In the genomic region with DNA sequence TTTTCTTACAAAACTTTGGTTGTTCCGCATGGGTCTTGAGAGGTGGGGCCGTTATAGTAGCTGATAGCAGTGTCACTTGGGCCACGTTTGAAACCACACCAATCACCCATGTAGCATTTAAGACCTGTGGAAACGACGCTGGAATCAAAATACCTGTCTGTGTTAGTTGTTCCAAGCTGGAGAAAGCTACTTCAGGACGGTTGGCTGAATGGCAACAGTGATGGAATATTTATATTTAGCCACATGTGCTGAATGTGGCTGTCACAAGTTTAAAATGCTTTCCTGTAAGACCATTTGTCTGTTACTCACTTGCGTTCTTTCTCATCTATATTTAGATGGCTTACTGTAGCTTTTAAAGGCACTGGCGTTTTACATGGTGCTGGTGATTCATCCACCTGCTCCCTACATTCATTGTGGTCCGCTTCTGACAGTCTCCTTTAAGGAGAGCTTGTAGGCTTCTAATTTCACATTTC, we compare ENCODE assay signal across 8 cellular contexts. TPM values are rescaled to one million over a fixed set of nuclear protein-coding genes. Genes with fewer than 3 reads are reported as not detected.
A peak's percentile ranks its signal among the peaks of the same experiment; 100 is the strongest.
DNase-seq lines count a peak whose midpoint lies in the region; ATAC-seq and TF ChIP-seq lines count a peak whose summit lies in the region.

No MANE protein-coding gene starts in this region.

- H3K9me3 Mint-ChIP-seq in CD8-positive, alpha-beta T cell, result no peaks in the 10 kb centered on the region
- no peaks in the 10 kb centered on the region for H3K9me3 Mint-ChIP-seq in endodermal cell
- no peaks in the 10 kb centered on the region for H3K9me3 Mint-ChIP-seq in naive thymus-derived CD4-positive, alpha-beta T cell

- CTCF ChIA-PET in CD8-positive, alpha-beta T cell (lab: Charles Lee), result interaction anchor here (1.2 to 1.5 kb wide), 4 partner anchors 16 to 157 kb away, joined by 3 to 5 read pairs (median 4); no protein-coding TSS in a partner anchor
- CTCF ChIA-PET in naive thymus-derived CD4-positive, alpha-beta T cell (lab: Charles Lee), result interaction anchor here (0.7 to 1.4 kb wide), 3 partner anchors 21 to 118 kb away, joined by 3 read pairs; partner anchors contain the start of gene SKIC8

- H3K36me3 ChIP-seq in CD8-positive, alpha-beta T cell (ENCODE audit: insufficient read depth, low read length), result no peaks in the 10 kb centered on the region
- no peaks in the 10 kb centered on the region for H3K36me3 ChIP-seq in RWPE2 (ENCODE audit: low read depth)
- no peaks in the 10 kb centered on the region for H3K36me3 ChIP-seq in endodermal cell (ENCODE audit: control insufficient read depth, insufficient read depth, low read length)
- H3K36me3 ChIP-seq in naive thymus-derived CD4-positive, alpha-beta T cell (ENCODE audit: control insufficient read depth in 2 of 3, insufficient read depth in 3 of 3, low read length in 3 of 3), result peaks cover 0 to 10% (median 0%) of the 10 kb centered on the region in 3 experiments

- no peak overlapping the region for H3K9ac ChIP-seq in endodermal cell (ENCODE audit: extremely low read depth, low read length, poor library complexity, severe bottlenecking)

- H3K4me3 Mint-ChIP-seq in CD8-positive, alpha-beta T cell, result peak overlapping the region; percentile 91
- H3K4me3 Mint-ChIP-seq in endodermal cell, result peak overlapping the region; percentile 57
- H3K4me3 Mint-ChIP-seq in naive thymus-derived CD4-positive, alpha-beta T cell, result peak overlapping the region; percentile 81 to 94 (median 90)

- TF ChIP-seq CTCF in CD8-positive, alpha-beta T cell (IDR thresholded peaks at IDR 0.05), result no peak
- TF ChIP-seq CTCF in RWPE2 (IDR thresholded peaks at IDR 0.05; ENCODE audit: poor library complexity, severe bottlenecking) (no peak), endodermal cell (conservative IDR thresholded peaks at IDR 0.05) (no peak)

- POLR2A ChIA-PET in CD8-positive, alpha-beta T cell (lab: Charles Lee), result interaction anchor here (1.1 to 4.5 kb wide), 7 partner anchors 9 to 275 kb away, joined by 3 to 52 read pairs (median 7); partner anchors contain the start of genes CIB2, IREB2 and SKIC8
- POLR2A ChIA-PET in naive thymus-derived CD4-positive, alpha-beta T cell (lab: Charles Lee), result interaction anchor here (0.5 to 4.5 kb wide), 9 partner anchors 9 to 496 kb away, joined by 3 to 36 read pairs (median 4); partner anchors contain the start of genes IDH3A, IREB2, PSMA4 and SKIC8

- no peaks in the 10 kb centered on the region for H3K27me3 Mint-ChIP-seq in CD8-positive, alpha-beta T cell (ENCODE audit: low read depth)
- H3K27me3 Mint-ChIP-seq in endodermal cell (ENCODE audit: insufficient read depth), result peaks cover 4% of the 10 kb centered on the region
- H3K27me3 Mint-ChIP-seq in naive thymus-derived CD4-positive, alpha-beta T cell, result no peaks in the 10 kb centered on the region

- H3K4me3 ChIP-seq in CD8-positive, alpha-beta T cell (ENCODE audit: low read depth, low read length), result no peak overlapping the region
- H3K4me3 ChIP-seq in RWPE2 (ENCODE audit: severe bottlenecking) (no peak overlapping the region), endodermal cell (ENCODE audit: low read length) (no peak overlapping the region)
- peak overlapping the region; percentile 74 for H3K4me3 ChIP-seq in naive thymus-derived CD4-positive, alpha-beta T cell (ENCODE audit: low read length)

- no peaks in the 10 kb centered on the region for H3K27me3 ChIP-seq in CD8-positive, alpha-beta T cell (ENCODE audit: insufficient read depth, low read length)
- H3K27me3 ChIP-seq in RWPE2 (ENCODE audit: insufficient read depth, poor library complexity, severe bottlenecking), result no peaks in the 10 kb centered on the region
- peaks cover 12% of the 10 kb centered on the region for H3K27me3 ChIP-seq in endodermal cell (ENCODE audit: control insufficient read depth, insufficient read depth, low read length, poor library complexity, severe bottlenecking)
- H3K27me3 ChIP-seq in naive thymus-derived CD4-positive, alpha-beta T cell (ENCODE audit: control insufficient read depth in 2 of 2, insufficient read depth in 2 of 2, low read length in 2 of 2), result no peaks in the 10 kb centered on the region

- H3K27ac ChIP-seq in CD8-positive, alpha-beta T cell (ENCODE audit: low read depth, low read length), result no peak overlapping the region
- no peak overlapping the region for H3K27ac ChIP-seq in RWPE2 (ENCODE audit: poor library complexity, severe bottlenecking)
- no peak overlapping the region for H3K27ac ChIP-seq in endodermal cell (ENCODE audit: low read depth, low read length)
- H3K27ac ChIP-seq in naive thymus-derived CD4-positive, alpha-beta T cell (ENCODE audit: low read depth, low read length), result peak overlapping the region; percentile 83

- peak overlapping the region; percentile 96 for H3K27ac Mint-ChIP-seq in CD8-positive, alpha-beta T cell
- H3K27ac Mint-ChIP-seq in endodermal cell, result no peak overlapping the region
- H3K27ac Mint-ChIP-seq in naive thymus-derived CD4-positive, alpha-beta T cell, result peak overlapping the region; percentile 87 to 96 (median 92)

- intact Hi-C loops in CD8-positive, alpha-beta T cell (cut with DNase I, micrococcal nuclease), result loop anchor here (2.0 to 10.0 kb wide), 3 partner anchors 33 to 169 kb away; partner anchors contain the start of genes SKIC8 (in 2 of the 2) and IREB2 (in 1 of the 2)
- intact Hi-C loops in naive thymus-derived CD4-positive, alpha-beta T cell (cut with micrococcal nuclease), result loop anchor here in 1 of 2 donors (1.0 kb wide), 2 partner anchors 34 to 158 kb away; partner anchors contain the start of gene SKIC8

- no peaks in the 10 kb centered on the region for H3K9me3 ChIP-seq in CD8-positive, alpha-beta T cell (ENCODE audit: low read length)
- H3K9me3 ChIP-seq in RWPE2 (ENCODE audit: severe bottlenecking) (no peaks in the 10 kb centered on the region), endodermal cell (ENCODE audit: control insufficient read depth, low read length) (no peaks in the 10 kb centered on the region)
- no peaks in the 10 kb centered on the region for H3K9me3 ChIP-seq in naive thymus-derived CD4-positive, alpha-beta T cell (ENCODE audit: control insufficient read depth in 2 of 3, low read length in 3 of 3)

- ATAC-seq in CD8-positive, alpha-beta T cell, result no peak
- ATAC-seq in RWPE2 (ENCODE audit: low read depth) (peak; percentile 89), HG03520 (IDR thresholded peaks at IDR 0.05; ENCODE audit: unreplicated experiment) (no peak), GM21526 (IDR thresholded peaks at IDR 0.05; ENCODE audit: low FRiP score, unreplicated experiment) (no peak), GM21381 (IDR thresholded peaks at IDR 0.05; ENCODE audit: unreplicated experiment) (no peak), GM19397 (IDR thresholded peaks at IDR 0.05; ENCODE audit: unreplicated experiment) (no peak)
- no peak for ATAC-seq in naive thymus-derived CD4-positive, alpha-beta T cell

- peaks cover 11% of the 10 kb centered on the region for H3K36me3 Mint-ChIP-seq in CD8-positive, alpha-beta T cell
- H3K36me3 Mint-ChIP-seq in endodermal cell (ENCODE audit: low read depth), result no peaks in the 10 kb centered on the region
- peaks cover 0 to 7% (median 2%) of the 10 kb centered on the region in 5 donors for H3K36me3 Mint-ChIP-seq in naive thymus-derived CD4-positive, alpha-beta T cell

- H3K4me1 Mint-ChIP-seq in CD8-positive, alpha-beta T cell (ENCODE audit: low read depth), result peaks cover 40% of the 10 kb centered on the region
- peaks cover 3% of the 10 kb centered on the region for H3K4me1 Mint-ChIP-seq in endodermal cell
- H3K4me1 Mint-ChIP-seq in naive thymus-derived CD4-positive, alpha-beta T cell, result peaks cover 25 to 51% (median 41%) of the 10 kb centered on the region in 7 donors

- 87 to 91% methylated on average over 5 to 9 of the region's 9 CpGs for WGBS in endodermal cell (ENCODE audit: insufficient coverage in 1 of 2, insufficient read length in 1 of 2), 2 experiments

- no peak for DNase-seq in CD8-positive, alpha-beta T cell
- DNase-seq in RWPE2 (ENCODE audit: low spot score) (no peak), endodermal cell (no peak)
- peak in 2 of 9 donors; percentile 7 to 10 for DNase-seq in naive thymus-derived CD4-positive, alpha-beta T cell

- H3K4me1 ChIP-seq in CD8-positive, alpha-beta T cell (ENCODE audit: insufficient read depth, low read length), result peaks cover 15% of the 10 kb centered on the region
- H3K4me1 ChIP-seq in RWPE2 (ENCODE audit: insufficient read depth, poor library complexity, severe bottlenecking) (peaks cover 11% of the 10 kb centered on the region), endodermal cell (ENCODE audit: control insufficient read depth, insufficient read depth, low read length) (no peaks in the 10 kb centered on the region)
- H3K4me1 ChIP-seq in naive thymus-derived CD4-positive, alpha-beta T cell (ENCODE audit: control insufficient read depth in 2 of 2, insufficient read depth in 2 of 2, low read length in 2 of 2), result peaks cover 13 to 18% of the 10 kb centered on the region in 2 donors

RNA-seq across cellular contexts. Expression of gene DNAJA4, which starts 1.4 kb away (rescaled TPM):
- 10 to 100 TPM; 48.9 to 52.1 TPM for total RNA-seq in CD8-positive, alpha-beta T cell
- total RNA-seq in endodermal cell, result 10 to 100 TPM in 1 of 2 donors, 1 to 10 TPM in 1; 4.9 to 18.5 TPM
- 3.5 TPM for polyA plus RNA-seq in endodermal cell (2013, experiment 1 of 2)
- 2.4 TPM for polyA plus RNA-seq in endodermal cell (2013, experiment 2 of 2)
- 10 to 100 TPM; 28.3 to 44.7 (median 38.1) TPM for total RNA-seq in naive thymus-derived CD4-positive, alpha-beta T cell
- 10 to 100 TPM in 1 of 2 donors, 1 to 10 TPM in 1; 9.9 to 18.1 TPM for polyA plus RNA-seq in naive thymus-derived CD4-positive, alpha-beta T cell

RNA-seq across cellular contexts. Expression of gene ACSBG1, which starts 31.4 kb away (rescaled TPM):
- under 1 TPM in 1 of 2 experiments, not detected in 1; 0.14 TPM for total RNA-seq in CD8-positive, alpha-beta T cell
- total RNA-seq in endodermal cell, result 1 to 10 TPM in 1 of 2 donors, under 1 TPM in 1; 0.27 to 1.2 TPM
- 1.6 TPM for polyA plus RNA-seq in endodermal cell (2013, experiment 1 of 2)
- 2.4 TPM for polyA plus RNA-seq in endodermal cell (2013, experiment 2 of 2)
- total RNA-seq in naive thymus-derived CD4-positive, alpha-beta T cell, result under 1 TPM in 1 of 5 experiments, not detected in 4; 0.39 TPM
- under 1 TPM in 1 of 2 donors, not detected in 1; 0.06 TPM for polyA plus RNA-seq in naive thymus-derived CD4-positive, alpha-beta T cell

RNA-seq across cellular contexts. Expression of gene SKIC8, which starts 33.6 kb away (rescaled TPM):
- total RNA-seq in CD8-positive, alpha-beta T cell, result 10 to 100 TPM; 18.4 to 21.2 TPM
- 10 to 100 TPM; 46.3 to 55.4 TPM for total RNA-seq in endodermal cell
- 55.8 TPM for polyA plus RNA-seq in endodermal cell (2013, experiment 1 of 2)
- polyA plus RNA-seq in endodermal cell (2013, experiment 2 of 2), result 56.3 TPM
- total RNA-seq in naive thymus-derived CD4-positive, alpha-beta T cell, result 10 to 100 TPM; 26.7 to 48.7 (median 43.6) TPM
- polyA plus RNA-seq in naive thymus-derived CD4-positive, alpha-beta T cell, result 10 to 100 TPM; 95.1 to 95.8 TPM
